29 cellular contexts compared by ENCODE assay signal in genomic region chr11:111645657-111646316, GRCh38.
"Had no signal": no experiment of that assay in that cellular context is flagged by ENCODE, and none has a peak within 500 bp of the region (broad histone marks: within the 10 kb centered on the region; RNA-seq: fewer than 3 reads in every experiment).

No MANE protein-coding gene starts in this region.

- DNase-seq: cerebellar nuclear complex; dorsolateral prefrontal cortex; effector CD4-positive, alpha-beta T cell; foreskin keratinocyte; heart left ventricle; kidney; left lung; mesenchymal stem cell; naive thymus-derived CD4-positive, alpha-beta T cell; stimulated activated CD4-positive, alpha-beta T cell treated with anti-CD3 and anti-CD28 coated beads, Interleukin-12 subunit alpha, Interleukin-12 subunit beta, amount 100 ng/mL, for 4 hours; stimulated activated CD4-positive, alpha-beta T cell treated with anti-CD3 and anti-CD28 coated beads, Interleukin-1b, Interleukin-23, amount 100 ng/mL, for 48 hours; stimulated activated CD4-positive, alpha-beta T cell treated with anti-CD3 and anti-CD28 coated beads, Interleukin-4, amount 100 ng/mL, for 1 hour; stimulated activated naive CD8-positive, alpha-beta T cell treated with anti-CD3 and anti-CD28 coated beads, Interleukin-15, Interleukin-2, amounts not matched to agents 100 U/mL and 50 U/mL, for 24 hours; substantia nigra; testis; tibial artery had no signal

- H3K4me2 ChIP-seq: hepatocyte, neural progenitor cell, smooth muscle cell had no signal

- H3K27me3 ChIP-seq: dorsolateral prefrontal cortex, esophagus muscularis mucosa, foreskin keratinocyte, gastroesophageal sphincter, heart left ventricle, hepatocyte, left lung, neural progenitor cell, right atrium auricular region, testis, tibial artery had no signal

- H3K9ac ChIP-seq: neural progenitor cell, parathyroid adenoma had no signal

- ATAC-seq: gastroesophageal sphincter; heart left ventricle; left lung; naive thymus-derived CD4-positive, alpha-beta T cell; sciatic nerve; stimulated activated memory B cell treated with anti-CD40 and anti-IgM and Interleukin-4, amounts not matched to agents 10 μg/mL and 1 μg/mL and 100 μg/mL, for 72 hours; stimulated activated naive CD8-positive, alpha-beta T cell treated with anti-CD3 and anti-CD28 coated beads, Interleukin-15, Interleukin-2, amounts not matched to agents 100 U/mL and 50 U/mL, for 24 hours had no signal

- H3K4me3 Mint-ChIP-seq: mesothelial cell of epicardium; naive thymus-derived CD4-positive, alpha-beta T cell; nephron; neural progenitor cell; stimulated activated memory B cell treated with anti-CD40 and anti-IgM and Interleukin-4, amounts not matched to agents 10 μg/mL and 1 μg/mL and 100 μg/mL, for 72 hours had no signal

- FAIRE-seq: kidney had no signal

- H3K27ac ChIP-seq: dorsolateral prefrontal cortex, epithelial cell of prostate, esophagus muscularis mucosa, foreskin keratinocyte, gastroesophageal sphincter, heart left ventricle, hepatocyte, left lung, neural progenitor cell, parathyroid adenoma, right atrium auricular region, testis, tibial artery had no signal

- H3K27me3 Mint-ChIP-seq: naive thymus-derived CD4-positive, alpha-beta T cell; progenitor cell of endocrine pancreas; stimulated activated memory B cell treated with anti-CD40 and anti-IgM and Interleukin-4, amounts not matched to agents 10 μg/mL and 1 μg/mL and 100 μg/mL, for 72 hours had no signal

- H3K9me3 ChIP-seq: esophagus muscularis mucosa, gastroesophageal sphincter, heart left ventricle, left lung, right atrium auricular region, testis, tibial artery had no signal

- H3K36me3 ChIP-seq: gastroesophageal sphincter, right atrium auricular region, tibial artery had no signal

- H3K9me3 Mint-ChIP-seq: mesothelial cell of epicardium; naive thymus-derived CD4-positive, alpha-beta T cell; nephron; neural progenitor cell; stimulated activated memory B cell treated with anti-CD40 and anti-IgM and Interleukin-4, amounts not matched to agents 10 μg/mL and 1 μg/mL and 100 μg/mL, for 72 hours had no signal

- H3K4me3 ChIP-seq: dorsolateral prefrontal cortex, esophagus muscularis mucosa, gastroesophageal sphincter, heart left ventricle, hepatocyte, left lung, neural progenitor cell, right atrium auricular region, smooth muscle cell, testis, tibial artery had no signal

- H3K4me1 Mint-ChIP-seq: mesothelial cell of epicardium, nephron had no signal

- H3K4me1 ChIP-seq: left lung, neural progenitor cell, parathyroid adenoma, testis, tibial artery had no signal
